Comparison of ENCODE assay signal across 1 cellular context in the genomic region with DNA sequence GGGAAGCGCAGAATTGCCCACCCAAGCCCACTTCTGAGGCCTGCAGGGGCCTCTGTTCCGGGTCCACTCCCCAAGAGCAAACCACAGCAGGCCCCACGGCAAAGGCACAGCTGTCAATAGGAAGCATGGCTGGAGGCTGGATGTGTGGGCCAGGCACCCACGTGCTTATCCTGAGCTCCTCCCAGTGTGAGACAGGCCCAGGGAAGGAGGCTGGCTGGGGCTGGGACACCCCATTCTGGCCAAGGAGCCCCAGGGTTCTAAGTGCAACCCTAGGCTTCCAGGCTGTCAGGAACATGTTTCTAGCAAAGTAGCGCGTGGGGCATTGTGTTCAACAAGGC.
TF ChIP-seq lines count a peak whose summit lies in the region.

No MANE protein-coding gene starts in this region.

TF ChIP-seq in IMR-90, 13 proteins besides CTCF, POLR2A, EP300 and RAD21:
- TF ChIP-seq MAFK (IDR thresholded peaks at IDR 0.05; ENCODE audit: low read depth, low read length) = no peak
- no peak for TF ChIP-seq RCOR1 (IDR thresholded peaks at IDR 0.05; ENCODE audit: insufficient replicate concordance, low read length)
- no peak for TF ChIP-seq RFX5 (IDR thresholded peaks at IDR 0.05; ENCODE audit: low read depth, low read length)
- no peak for TF ChIP-seq MXI1 (IDR thresholded peaks at IDR 0.05; ENCODE audit: borderline replicate concordance, low read depth, low read length)
- no peak for TF ChIP-seq FOS (IDR thresholded peaks at IDR 0.05; ENCODE audit: low read depth, low read length)
- no peak for TF ChIP-seq CHD1 (IDR thresholded peaks at IDR 0.05; ENCODE audit: low read depth, low read length)
- no peak for TF ChIP-seq CEBPB (IDR thresholded peaks at IDR 0.05; ENCODE audit: low read depth, low read length)
